ENCODE assay signal across 25 cellular contexts in the genomic region with DNA sequence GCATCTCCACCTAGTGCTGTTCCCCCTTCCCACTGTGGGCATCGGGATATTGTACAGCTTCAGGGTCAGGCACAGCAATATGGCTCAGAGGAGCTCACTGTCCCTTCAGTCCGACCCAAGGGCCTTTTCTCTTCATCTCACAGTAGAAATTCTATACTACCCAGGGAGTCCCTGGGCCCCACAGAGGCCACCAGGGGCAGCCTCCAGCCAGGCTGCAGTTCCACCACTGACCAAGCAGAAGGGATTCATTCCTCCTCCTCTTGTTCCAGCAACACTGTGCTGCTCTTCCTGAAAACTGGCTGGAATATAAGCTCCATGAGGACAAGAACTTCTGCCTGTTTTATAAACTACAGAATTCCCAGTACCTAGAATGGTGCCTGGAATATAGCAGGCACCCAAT.
A peak's percentile ranks its signal among the peaks of the same experiment; 100 is the strongest.
DNase-seq lines count a peak whose midpoint lies in the region; ATAC-seq, FAIRE-seq and TF ChIP-seq lines count a peak whose summit lies in the region.
"Had no signal": no experiment of that assay in that cellular context is flagged by ENCODE, and none has a peak within 500 bp of the region (broad histone marks: within the 10 kb centered on the region; RNA-seq: fewer than 3 reads in every experiment).

No MANE protein-coding gene starts in this region.

- no peak overlapping the region for H3K4me3 Mint-ChIP-seq in GM23338
- no peak overlapping the region for H3K4me3 Mint-ChIP-seq in nephron
- H3K4me3 Mint-ChIP-seq in activated CD4-positive, alpha-beta T cell treated with anti-CD3 and anti-CD28 coated beads, Interleukin-2, amount 10 ng/mL, durations not matched to agents 7 days and 5 days: no peak overlapping the region
- H3K4me3 Mint-ChIP-seq: activated naive CD8-positive, alpha-beta T cell treated with anti-CD3 and anti-CD28 coated beads, Interleukin-2, amount 50 U/mL, for 24 hours; CD4-positive, CD25-positive, alpha-beta regulatory T cell; T-helper 2 cell treated with Interferon-gamma antibody and Interleukin-4, amounts not matched to agents 5 μg/mL and 100 μg/mL, for 36 hours had no signal

- H3K4me2 ChIP-seq in A549 (no peak overlapping the region), GM23338 (no peak overlapping the region), K562 (ENCODE audit: insufficient read depth, low read length) (no peak overlapping the region)

- H3F3A ChIP-seq in GM23338 (replicated peaks; ENCODE audit: low read depth): no peaks in the 10 kb centered on the region

- H2AFZ ChIP-seq in GM23338: no peak overlapping the region
- H2AFZ ChIP-seq in K562 (ENCODE audit: low read depth, low read length): no peak overlapping the region

- no peak for DNase-seq in A549 (ENCODE audit: low read depth in 1 of 2, low spot score in 1 of 2)
- peak; percentile 25 for DNase-seq in GM23338 (ENCODE audit: low spot score)
- peak in 1 of 4 experiments; percentile 38 for DNase-seq in K562 (ENCODE audit: extremely low read depth in 1 of 4, low spot score in 3 of 4)
- no peak for DNase-seq in lower lobe of right lung
- no peak for DNase-seq in GF-D8 (lab: John Stamatoyannopoulos, UW)
- no peak for DNase-seq in activated CD4-positive, alpha-beta T cell treated with anti-CD3 and anti-CD28 coated beads, Interleukin-2, amount 10 ng/mL, durations not matched to agents 7 days and 5 days
- DNase-seq in stimulated activated CD8-positive, alpha-beta memory T cell treated with anti-CD3 and anti-CD28 coated beads, Interleukin-4, amount 100 ng/mL, for 48 hours: no peak
- DNase-seq: ACHN; activated naive CD8-positive, alpha-beta T cell treated with anti-CD3 and anti-CD28 coated beads, Interleukin-2, amount 50 U/mL, for 24 hours; CD4-positive, CD25-positive, alpha-beta regulatory T cell; DND-41; erythroblast; kidney glomerular epithelial cell; NCI-H1436 treated with DMSO at 0.1 percent for 48 hours; NCI-H526 treated with DMSO at 0.1 percent for 48 hours; stimulated activated CD4-positive, alpha-beta T cell treated with anti-CD3 and anti-CD28 coated beads, Interleukin-12 subunit alpha, Interleukin-12 subunit beta, amount 100 ng/mL, for 4 hours; substantia nigra; uterus had no signal

- TF ChIP-seq EP300 in A549 (IDR thresholded peaks at IDR 0.05) (no peak), K562 (IDR thresholded peaks at IDR 0.05; ENCODE audit: low read length) (no peak)

- no peak overlapping the region for H3K4me3 ChIP-seq in A549
- no peak overlapping the region for H3K4me3 ChIP-seq in GM23338
- no peak overlapping the region for H3K4me3 ChIP-seq in K562
- no peak overlapping the region for H3K4me3 ChIP-seq in lower lobe of right lung
- H3K4me3 ChIP-seq: gastroesophageal sphincter, uterus had no signal

- H3K9me3 Mint-ChIP-seq in GM23338 (no peaks in the 10 kb centered on the region), nephron (no peaks in the 10 kb centered on the region)
- H3K9me3 Mint-ChIP-seq in activated CD4-positive, alpha-beta T cell treated with anti-CD3 and anti-CD28 coated beads, Interleukin-2, amount 10 ng/mL, durations not matched to agents 7 days and 5 days: no peaks in the 10 kb centered on the region
- H3K9me3 Mint-ChIP-seq: activated naive CD8-positive, alpha-beta T cell treated with anti-CD3 and anti-CD28 coated beads, Interleukin-2, amount 50 U/mL, for 24 hours; activated T-helper 2 cell treated with anti-CD3 and anti-CD28 coated beads, Interferon-gamma antibody, Interleukin-2, Interleukin-4, amounts not matched to agents 10 μg/mL and 5 μg/mL and 100 μg/mL, durations not matched to agents 14 hours and 24 hours and 36 hours; CD4-positive, CD25-positive, alpha-beta regulatory T cell; T-helper 2 cell treated with Interferon-gamma antibody and Interleukin-4, amounts not matched to agents 5 μg/mL and 100 μg/mL, for 36 hours had no signal

- no peak for TF ChIP-seq POLR2A in A549 (IDR thresholded peaks at IDR 0.05; ENCODE audit: low read length)
- TF ChIP-seq POLR2A in K562 (conservative IDR thresholded peaks at IDR 0.05): no peak

- FAIRE-seq in A549 (lab: Jason Lieb, UNC) (no peak), K562 (lab: Jason Lieb, UNC) (no peak)
- FAIRE-seq: bronchial epithelial cell, GM18507 had no signal

- peak overlapping the region in 1 of 2 experiments; percentile 17; a peak in 1 of 4 replicates for H3K9ac ChIP-seq in K562 (ENCODE audit: insufficient read depth in 1 of 2, low read depth in 2 of 2, low read length in 2 of 2)

- no peak for TF ChIP-seq CTCF in A549 (IDR thresholded peaks at IDR 0.05)
- peak; percentile 17 to 18; a peak in 1 of 4 replicates for TF ChIP-seq CTCF in GM23338 (conservative IDR thresholded peaks at IDR 0.05; ENCODE audit: low read depth in 2 of 2)
- peak; percentile 24 to 63 (median 32); a peak in 4 of 6 replicates for TF ChIP-seq CTCF in K562 (IDR thresholded peaks at IDR 0.05 in 2 of 3, conservative IDR thresholded peaks at IDR 0.05 in 1 of 3; ENCODE audit: insufficient read depth in 2 of 3, low read depth in 1 of 3, low read length in 3 of 3)
- no peak for TF ChIP-seq CTCF in nephron (IDR thresholded peaks at IDR 0.05; ENCODE audit: unreplicated experiment in 3 of 3)
- TF ChIP-seq CTCF in lower lobe of right lung (IDR thresholded peaks at IDR 0.05): no peak

- H3K27ac ChIP-seq in A549: no peak overlapping the region
- no peak overlapping the region for H3K27ac ChIP-seq in GM23338 (ENCODE audit: low read depth)
- H3K27ac ChIP-seq in K562 (ENCODE audit: extremely low read depth, low read depth, low read length): no peak overlapping the region
- H3K27ac ChIP-seq in lower lobe of right lung: no peak overlapping the region

- H3K9me2 ChIP-seq in GM23338 (ENCODE audit: insufficient read depth): 0 out of 2 replicates have a peak, but pooled peaks cover 6% of the 10 kb centered on the region

- H3K9me1 ChIP-seq in K562 (ENCODE audit: control insufficient read depth, insufficient read depth, low read length): no peaks in the 10 kb centered on the region

- H3K27me3 ChIP-seq in GM23338 (ENCODE audit: insufficient read depth) (no peaks in the 10 kb centered on the region), K562 (ENCODE audit: control insufficient read depth in 2 of 2, insufficient read depth in 2 of 2, low read length in 2 of 2) (no peaks in the 10 kb centered on the region), lower lobe of right lung (ENCODE audit: low read depth) (no peaks in the 10 kb centered on the region)
- H3K27me3 ChIP-seq: gastroesophageal sphincter, uterus had no signal

- in situ Hi-C loops in K562 (cut with MboI): no loop called here

- H3K36me3 ChIP-seq in GM23338 (ENCODE audit: insufficient read depth) (no peaks in the 10 kb centered on the region), K562 (ENCODE audit: control insufficient read depth, insufficient read depth, low read length) (peaks cover 2% of the 10 kb centered on the region; the same call in 2 of the 3 replicates), lower lobe of right lung (no peaks in the 10 kb centered on the region)
- H3K36me3 ChIP-seq: uterus had no signal

- no peaks in the 10 kb centered on the region for H3K4me1 ChIP-seq in A549
- no peaks in the 10 kb centered on the region for H3K4me1 ChIP-seq in GM23338 (ENCODE audit: insufficient read depth)
- H3K4me1 ChIP-seq in K562 (replicated peaks in 1 of 2; ENCODE audit: control insufficient read depth in 2 of 2, insufficient read depth in 2 of 2, low read length in 2 of 2): peaks cover 9 to 15% of the 10 kb centered on the region in 2 experiments
- H3K4me1 ChIP-seq in lower lobe of right lung: peaks cover 54% of the 10 kb centered on the region

- intact Hi-C loops in K562 (cut with micrococcal nuclease) (no loop called here), lower lobe of right lung (cut with DNase I) (no loop called here)

- no peaks in the 10 kb centered on the region for H3K79me2 ChIP-seq in GM23338 (replicated peaks; ENCODE audit: insufficient read depth)
- H3K79me2 ChIP-seq in K562 (ENCODE audit: control insufficient read depth, insufficient read depth, low read length): peaks cover 7% of the 10 kb centered on the region; the same call in 1 of the 3 replicates

- H3K9me3 ChIP-seq in A549: no peaks in the 10 kb centered on the region
- H3K9me3 ChIP-seq in K562 (replicated peaks; ENCODE audit: control insufficient read depth, insufficient read depth, low read depth, low read length): no peaks in the 10 kb centered on the region
- H3K9me3 ChIP-seq in lower lobe of right lung: no peaks in the 10 kb centered on the region
- H3K9me3 ChIP-seq: gastroesophageal sphincter, uterus had no signal

- no peaks in the 10 kb centered on the region for H3K36me3 Mint-ChIP-seq in GM23338 (ENCODE audit: low read depth)
- no peaks in the 10 kb centered on the region for H3K36me3 Mint-ChIP-seq in nephron (ENCODE audit: low read depth)
- H3K36me3 Mint-ChIP-seq in activated CD4-positive, alpha-beta T cell treated with anti-CD3 and anti-CD28 coated beads, Interleukin-2, amount 10 ng/mL, durations not matched to agents 7 days and 5 days (ENCODE audit: low read depth): peaks cover 41% of the 10 kb centered on the region

- H3K27ac Mint-ChIP-seq in GM23338 (no peak overlapping the region), nephron (peak overlapping the region in 2 of 3 experiments; percentile 31 to 33)
- no peak overlapping the region for H3K27ac Mint-ChIP-seq in activated CD4-positive, alpha-beta T cell treated with anti-CD3 and anti-CD28 coated beads, Interleukin-2, amount 10 ng/mL, durations not matched to agents 7 days and 5 days
- H3K27ac Mint-ChIP-seq: activated naive CD8-positive, alpha-beta T cell treated with anti-CD3 and anti-CD28 coated beads, Interleukin-2, amount 50 U/mL, for 24 hours; activated T-helper 2 cell treated with anti-CD3 and anti-CD28 coated beads, Interferon-gamma antibody, Interleukin-2, Interleukin-4, amounts not matched to agents 10 μg/mL and 5 μg/mL and 100 μg/mL, durations not matched to agents 14 hours and 24 hours and 36 hours had no signal

- 90% methylated on average over 2 of the region's 2 CpGs for WGBS in A549 (ENCODE audit: missing lambda C conversion rate)
- WGBS in K562 (ENCODE audit: insufficient coverage, low coverage, missing lambda C conversion rate): 54% methylated on average over 2 of the region's 2 CpGs

- H4K20me1 ChIP-seq in GM23338 (replicated peaks; ENCODE audit: insufficient read depth): no peaks in the 10 kb centered on the region
- no peaks in the 10 kb centered on the region for H4K20me1 ChIP-seq in K562 (replicated peaks; ENCODE audit: control insufficient read depth, insufficient read depth, low read length)

- H3K4me1 Mint-ChIP-seq in GM23338 (peaks cover 7% of the 10 kb centered on the region; the same call in 2 of the 3 replicates), nephron (peaks cover 4% of the 10 kb centered on the region)
- H3K4me1 Mint-ChIP-seq in activated CD4-positive, alpha-beta T cell treated with anti-CD3 and anti-CD28 coated beads, Interleukin-2, amount 10 ng/mL, durations not matched to agents 7 days and 5 days: peaks cover 32% of the 10 kb centered on the region

- peak; percentile 62 to 85; a peak in 3 of 6 replicates for ATAC-seq in A549
- ATAC-seq in GM23338: peak; percentile 67
- peak; percentile 57 for ATAC-seq in K562
- no peak for ATAC-seq in lower lobe of right lung
- ATAC-seq: activated CD4-positive, CD25-positive, alpha-beta regulatory T cell treated with anti-CD3 and anti-CD28 coated beads, Interleukin-2, amount 50 U/mL, for 24 hours; activated naive CD8-positive, alpha-beta T cell treated with anti-CD3 and anti-CD28 coated beads, Interleukin-2, amount 50 U/mL, for 24 hours; gastroesophageal sphincter had no signal

- no TSS peak for BruUV-seq in K562 (replicated peaks; lab: Mats Ljungman, UMichigan)

- H3K27me3 Mint-ChIP-seq in GM23338 (ENCODE audit: insufficient read depth, low read depth, poor library complexity) (peaks cover 2% of the 10 kb centered on the region), nephron (ENCODE audit: low read depth) (no peaks in the 10 kb centered on the region)
- no peaks in the 10 kb centered on the region for H3K27me3 Mint-ChIP-seq in activated CD4-positive, alpha-beta T cell treated with anti-CD3 and anti-CD28 coated beads, Interleukin-2, amount 10 ng/mL, durations not matched to agents 7 days and 5 days
- H3K27me3 Mint-ChIP-seq: activated naive CD8-positive, alpha-beta T cell treated with anti-CD3 and anti-CD28 coated beads, Interleukin-2, amount 50 U/mL, for 24 hours; CD4-positive, CD25-positive, alpha-beta regulatory T cell had no signal

- TF ChIP-seq RAD21 in A549 (conservative IDR thresholded peaks at IDR 0.05 in 1 of 2, IDR thresholded peaks at IDR 0.05 in 1 of 2) (no peak), K562 (CRISPR knock-in tag; conservative IDR thresholded peaks at IDR 0.05 in 1 of 2, IDR thresholded peaks at IDR 0.05 in 1 of 2) (no peak)

- POLR2A ChIA-PET in A549 (lab: Yijun Ruan, JAX) (no interaction called here), K562 (lab: Yijun Ruan, JAX) (interaction anchor here (0.6 to 3.0 kb wide), 7 partner anchors 9 to 348 kb away, joined by 3 to 12 read pairs (median 5); no protein-coding TSS in a partner anchor)
- POLR2A ChIA-PET in activated CD4-positive, alpha-beta T cell treated with anti-CD3 and anti-CD28 coated beads, Interleukin-2, amount 10 ng/mL, durations not matched to agents 7 days and 5 days (lab: Charles Lee): no interaction called here

- CTCF ChIA-PET in A549 (lab: Yijun Ruan, JAX): interaction anchor here (0.6 to 3.4 kb wide), 5 partner anchors 11 to 43 kb away, joined by 3 to 21 read pairs (median 8); no protein-coding TSS in a partner anchor
- CTCF ChIA-PET in K562 (lab: Yijun Ruan, JAX; ENCODE audit: low intra/inter-chr PET ratio): no interaction called here
- CTCF ChIA-PET in activated CD4-positive, alpha-beta T cell treated with anti-CD3 and anti-CD28 coated beads, Interleukin-2, amount 10 ng/mL, durations not matched to agents 7 days and 5 days (lab: Charles Lee): interaction anchor here (1.1 to 4.6 kb wide), 8 partner anchors 8 to 45 kb away, joined by 3 to 24 read pairs (median 4); no protein-coding TSS in a partner anchor

Comparison
In these comparisons a context has a peak if more than half of its experiments do, and no peak if none do; other contexts are left out.
1. ATAC-seq: peak in A549 (2 of 2), GM23338 (single experiment) and K562 (single experiment); none in lower lobe of right lung (0 of 2).
2. CTCF ChIP-seq: peak in GM23338 (2 of 2) and K562 (3 of 3); none in A549 (single experiment), nephron (0 of 3) and lower lobe of right lung (single experiment).
3. H3K27ac Mint-ChIP-seq: peak in nephron (2 of 3); none in GM23338 (single experiment) and activated CD4-positive, alpha-beta T cell treated with anti-CD3 and anti-CD28 coated beads, Interleukin-2, amount 10 ng/mL, durations not matched to agents 7 days and 5 days (single experiment).